In genomic region chr10:4186849-4187248, GRCh38 we compare ENCODE assay signal across 27 cellular contexts.
"Had no signal": no experiment of that assay in that cellular context is flagged by ENCODE, and none has a peak within 500 bp of the region (broad histone marks: within the 10 kb centered on the region; RNA-seq: fewer than 3 reads in every experiment).

No MANE protein-coding gene starts in this region.

- H3K27me3 Mint-ChIP-seq: naive thymus-derived CD4-positive, alpha-beta T cell; stimulated activated naive B cell treated with anti-CD40 and anti-IgM and Interleukin-4, amounts not matched to agents 10 μg/mL and 1 μg/mL and 100 μg/mL, for 72 hours; stimulated activated naive CD8-positive, alpha-beta T cell treated with anti-CD3 and anti-CD28 coated beads, Interleukin-15, Interleukin-2, amounts not matched to agents 100 ng/mL and 50 ng/mL, for 24 hours had no signal

- H3K36me3 ChIP-seq: neutrophil, pancreas, right lobe of liver, spleen, stomach, thoracic aorta, thyroid gland, tibial nerve, upper lobe of left lung, vagina had no signal

- H3K4me2 ChIP-seq: smooth muscle cell had no signal

- H3K4me1 ChIP-seq: pancreas, psoas muscle, right lobe of liver, stomach, thyroid gland, upper lobe of left lung had no signal

- H3K9me3 ChIP-seq: neutrophil, pancreas, psoas muscle, right lobe of liver, spleen, stomach, thoracic aorta, thyroid gland, tibial nerve, upper lobe of left lung, vagina had no signal

- H3K4me3 ChIP-seq: pancreas, psoas muscle, right lobe of liver, skin epidermis, smooth muscle cell, spleen, stomach, thoracic aorta, thyroid gland, tibial nerve, upper lobe of left lung, vagina had no signal

- H3K27ac Mint-ChIP-seq: natural killer cell; nephron; stimulated activated effector memory CD8-positive, alpha-beta T cell treated with anti-CD3 and anti-CD28 coated beads, Interleukin-12 subunit alpha, Interleukin-12 subunit beta, amount 100 ng/mL, for 72 hours; stimulated activated naive B cell treated with anti-CD40 and anti-IgM and Interleukin-4, amounts not matched to agents 10 μg/mL and 1 μg/mL and 100 μg/mL, for 72 hours; stimulated activated naive CD8-positive, alpha-beta T cell treated with anti-CD3 and anti-CD28 coated beads, Interleukin-15, Interleukin-2, amounts not matched to agents 100 ng/mL and 50 ng/mL, for 24 hours had no signal

- H3K4me1 Mint-ChIP-seq: natural killer cell had no signal

- H3K9me3 Mint-ChIP-seq: natural killer cell; stimulated activated effector memory CD8-positive, alpha-beta T cell treated with anti-CD3 and anti-CD28 coated beads, Interleukin-12 subunit alpha, Interleukin-12 subunit beta, amount 100 ng/mL, for 72 hours; stimulated activated naive CD8-positive, alpha-beta T cell treated with anti-CD3 and anti-CD28 coated beads, Interleukin-15, Interleukin-2, amounts not matched to agents 100 ng/mL and 50 ng/mL, for 24 hours had no signal

- DNase-seq: naive thymus-derived CD4-positive, alpha-beta T cell; natural killer cell; nucleus accumbens; pancreas; psoas muscle; right cardiac atrium; right lobe of liver; spleen; stimulated activated CD4-positive, alpha-beta T cell treated with anti-CD3 and anti-CD28 coated beads, Interleukin-12 subunit alpha, Interleukin-12 subunit beta, amount 100 ng/mL, for 4 hours; stimulated activated CD4-positive, alpha-beta T cell treated with anti-CD3 and anti-CD28 coated beads, Interleukin-1b, Interleukin-23, amount 100 ng/mL, for 48 hours; stimulated activated CD4-positive, alpha-beta T cell treated with anti-CD3 and anti-CD28 coated beads, Interleukin-4, amount 100 ng/mL, for 24 hours; stimulated activated naive B cell treated with anti-CD40 and anti-IgM and Interleukin-4, amounts not matched to agents 10 μg/mL and 1 μg/mL and 100 μg/mL, for 72 hours; stimulated activated naive CD4-positive, alpha-beta T cell treated with Interleukin-2 at 50 U/mL for 16 hours; stomach; thyroid gland; trophoblast cell; upper lobe of left lung had no signal

- H3K27ac ChIP-seq: neutrophil, pancreas, psoas muscle, right lobe of liver, skin epidermis, spleen, stomach, thoracic aorta, thyroid gland, tibial nerve, upper lobe of left lung, vagina had no signal

- H3K36me3 Mint-ChIP-seq: naive thymus-derived CD4-positive, alpha-beta T cell; natural killer cell; stimulated activated effector memory CD8-positive, alpha-beta T cell treated with anti-CD3 and anti-CD28 coated beads, Interleukin-12 subunit alpha, Interleukin-12 subunit beta, amount 100 ng/mL, for 72 hours; stimulated activated naive B cell treated with anti-CD40 and anti-IgM and Interleukin-4, amounts not matched to agents 10 μg/mL and 1 μg/mL and 100 μg/mL, for 72 hours had no signal

- FAIRE-seq: pancreas, urothelium cell line had no signal

- ATAC-seq: naive thymus-derived CD4-positive, alpha-beta T cell; natural killer cell; pancreas; psoas muscle; right cardiac atrium; right lobe of liver; stimulated activated effector memory CD8-positive, alpha-beta T cell treated with anti-CD3 and anti-CD28 coated beads, Interleukin-12 subunit alpha, Interleukin-12 subunit beta, amount 100 ng/mL, for 72 hours had no signal

- H3K4me3 Mint-ChIP-seq: naive thymus-derived CD4-positive, alpha-beta T cell; natural killer cell; nephron; stimulated activated effector memory CD8-positive, alpha-beta T cell treated with anti-CD3 and anti-CD28 coated beads, Interleukin-12 subunit alpha, Interleukin-12 subunit beta, amount 100 ng/mL, for 72 hours; stimulated activated naive B cell treated with anti-CD40 and anti-IgM and Interleukin-4, amounts not matched to agents 10 μg/mL and 1 μg/mL and 100 μg/mL, for 72 hours; stimulated activated naive CD8-positive, alpha-beta T cell treated with anti-CD3 and anti-CD28 coated beads, Interleukin-15, Interleukin-2, amounts not matched to agents 100 ng/mL and 50 ng/mL, for 24 hours had no signal

- H3K27me3 ChIP-seq: neutrophil, pancreas, right lobe of liver, spleen, stomach, thyroid gland, tibial nerve, upper lobe of left lung, vagina had no signal
